ENCODE assay signal across 19 cellular contexts in the genomic region with DNA sequence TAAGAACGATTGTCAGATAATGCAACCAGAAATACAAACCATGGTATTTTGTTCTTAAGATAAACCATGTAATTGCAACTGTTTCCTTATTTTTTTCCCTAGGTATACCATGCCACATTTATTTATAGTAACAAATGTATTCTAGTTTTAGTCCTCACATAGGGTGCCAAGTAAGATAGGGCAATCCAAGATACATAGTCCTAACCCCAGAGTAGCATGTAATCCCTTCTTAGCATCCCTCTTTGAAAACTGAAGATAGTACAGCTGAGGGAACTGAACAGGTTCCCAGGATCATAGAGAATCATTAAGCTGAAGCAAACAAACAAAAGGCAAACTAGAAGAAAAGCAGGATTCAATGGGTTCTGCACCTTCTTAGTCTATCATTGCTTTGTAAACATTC. TPM values are rescaled to one million over a fixed set of nuclear protein-coding genes. Genes with fewer than 3 reads are reported as not detected.
A peak's percentile ranks its signal among the peaks of the same experiment; 100 is the strongest.
DNase-seq lines count a peak whose midpoint lies in the region; ATAC-seq and TF ChIP-seq lines count a peak whose summit lies in the region.
"Had no signal": no experiment of that assay in that cellular context is flagged by ENCODE, and none has a peak within 500 bp of the region (broad histone marks: within the 10 kb centered on the region; RNA-seq: fewer than 3 reads in every experiment).

No MANE protein-coding gene starts in this region.

- peaks cover 14% of the 10 kb centered on the region for H3K36me3 Mint-ChIP-seq in activated naive CD4-positive, alpha-beta T cell treated with anti-CD3 and anti-CD28 coated beads, Interleukin-2, amount 50 U/mL, for 24 hours
- peaks cover 0 to 27% of the 10 kb centered on the region in 2 donors for H3K36me3 Mint-ChIP-seq in activated naive CD4-positive, alpha-beta T cell treated with anti-CD3 and anti-CD28 coated beads, Interleukin-2, amount 50 U/mL, for 72 hours
- peaks cover 45 to 85% of the 10 kb centered on the region in 2 donors for H3K36me3 Mint-ChIP-seq in CD4-positive, alpha-beta memory T cell
- H3K36me3 Mint-ChIP-seq in activated naive CD8-positive, alpha-beta T cell treated with anti-CD3 and anti-CD28 coated beads, Interleukin-2, amount 50 U/mL, for 24 hours (ENCODE audit: low read depth) = peaks cover 62% of the 10 kb centered on the region
- peaks cover 18 to 31% of the 10 kb centered on the region in 2 donors for H3K36me3 Mint-ChIP-seq in stimulated activated naive B cell treated with anti-CD40 and anti-IgM and Interleukin-4, amounts not matched to agents 10 μg/mL and 1 μg/mL and 100 μg/mL, for 72 hours

- no peak for TF ChIP-seq EP300 in upper lobe of left lung (IDR thresholded peaks at IDR 0.05)

- no peak for TF ChIP-seq CTCF in upper lobe of left lung (IDR thresholded peaks at IDR 0.05)

- no peak overlapping the region for H3K4me3 Mint-ChIP-seq in activated naive CD4-positive, alpha-beta T cell treated with anti-CD3 and anti-CD28 coated beads, Interleukin-2, amount 50 U/mL, for 24 hours
- H3K4me3 Mint-ChIP-seq in CD4-positive, alpha-beta memory T cell = no peak overlapping the region
- H3K4me3 Mint-ChIP-seq in activated naive CD8-positive, alpha-beta T cell treated with anti-CD3 and anti-CD28 coated beads, Interleukin-2, amount 50 U/mL, for 24 hours = no peak overlapping the region
- H3K4me3 Mint-ChIP-seq in stimulated activated naive B cell treated with anti-CD40 and anti-IgM and Interleukin-4, amounts not matched to agents 10 μg/mL and 1 μg/mL and 100 μg/mL, for 72 hours = no peak overlapping the region

- peaks cover 84% of the 10 kb centered on the region for H3K36me3 ChIP-seq in CD4-positive, alpha-beta memory T cell (ENCODE audit: insufficient read depth, low read length)
- H3K36me3 ChIP-seq in upper lobe of left lung = peaks cover 15 to 94% (median 47%) of the 10 kb centered on the region in 4 donors

- TF ChIP-seq POLR2A in upper lobe of left lung (IDR thresholded peaks at IDR 0.05) = no peak

- 57 to 69% methylated on average over 1 of the region's 1 CpG for WGBS in upper lobe of left lung, 2 donors

- H3K4me1 ChIP-seq in CD4-positive, alpha-beta memory T cell (ENCODE audit: insufficient read depth, low read length) = peaks cover 24% of the 10 kb centered on the region
- peaks cover 0 to 6% (median 0%) of the 10 kb centered on the region in 4 donors for H3K4me1 ChIP-seq in upper lobe of left lung
- H3K4me1 ChIP-seq: Caco-2, HAP-1 had no signal

- POLR2A ChIA-PET in CD4-positive, alpha-beta memory T cell (lab: Charles Lee; ENCODE audit: partially characterized antibody) = no interaction called here

- ATAC-seq in activated naive CD4-positive, alpha-beta T cell treated with anti-CD3 and anti-CD28 coated beads, Interleukin-2, amount 50 U/mL, for 72 hours = no peak
- no peak for ATAC-seq in activated naive CD8-positive, alpha-beta T cell treated with anti-CD3 and anti-CD28 coated beads, Interleukin-2, amount 50 U/mL, for 24 hours
- no peak for ATAC-seq in stimulated activated naive B cell treated with anti-CD40 and anti-IgM and Interleukin-4, amounts not matched to agents 10 μg/mL and 1 μg/mL and 100 μg/mL, for 72 hours (replicated peaks)
- no peak for ATAC-seq in upper lobe of left lung (ENCODE audit: low FRiP score in 2 of 2)

- H3K9me3 ChIP-seq in CD4-positive, alpha-beta memory T cell (ENCODE audit: control insufficient read depth in 1 of 2, low read length in 2 of 2) = no peaks in the 10 kb centered on the region
- H3K9me3 ChIP-seq in upper lobe of left lung = no peaks in the 10 kb centered on the region
- H3K9me3 ChIP-seq: Caco-2, HAP-1 had no signal

- no peak overlapping the region for H3K27ac ChIP-seq in CD4-positive, alpha-beta memory T cell (ENCODE audit: low read depth, low read length)
- peak overlapping the region in 1 of 4 donors; percentile 9 for H3K27ac ChIP-seq in upper lobe of left lung

- H3K27ac Mint-ChIP-seq in activated naive CD4-positive, alpha-beta T cell treated with anti-CD3 and anti-CD28 coated beads, Interleukin-2, amount 50 U/mL, for 24 hours = peak overlapping the region; percentile 12
- H3K27ac Mint-ChIP-seq in activated naive CD4-positive, alpha-beta T cell treated with anti-CD3 and anti-CD28 coated beads, Interleukin-2, amount 50 U/mL, for 72 hours = no peak overlapping the region
- peak overlapping the region; percentile 29 to 83 (median 69) for H3K27ac Mint-ChIP-seq in CD4-positive, alpha-beta memory T cell
- H3K27ac Mint-ChIP-seq in activated naive CD8-positive, alpha-beta T cell treated with anti-CD3 and anti-CD28 coated beads, Interleukin-2, amount 50 U/mL, for 24 hours = peak overlapping the region; percentile 48
- peak overlapping the region; percentile 20 for H3K27ac Mint-ChIP-seq in stimulated activated naive B cell treated with anti-CD40 and anti-IgM and Interleukin-4, amounts not matched to agents 10 μg/mL and 1 μg/mL and 100 μg/mL, for 72 hours

- CTCF ChIA-PET in CD4-positive, alpha-beta memory T cell (lab: Charles Lee; ENCODE audit: partially characterized antibody) = interaction anchor here (3.4 kb wide), 1 partner anchor 20 kb away, joined by 20 read pairs; no protein-coding TSS in a partner anchor

- H3K27me3 Mint-ChIP-seq in activated naive CD4-positive, alpha-beta T cell treated with anti-CD3 and anti-CD28 coated beads, Interleukin-2, amount 50 U/mL, for 24 hours = no peaks in the 10 kb centered on the region
- H3K27me3 Mint-ChIP-seq in CD4-positive, alpha-beta memory T cell = no peaks in the 10 kb centered on the region
- H3K27me3 Mint-ChIP-seq in activated naive CD8-positive, alpha-beta T cell treated with anti-CD3 and anti-CD28 coated beads, Interleukin-2, amount 50 U/mL, for 24 hours = no peaks in the 10 kb centered on the region
- H3K27me3 Mint-ChIP-seq in stimulated activated naive B cell treated with anti-CD40 and anti-IgM and Interleukin-4, amounts not matched to agents 10 μg/mL and 1 μg/mL and 100 μg/mL, for 72 hours = no peaks in the 10 kb centered on the region

- H3K4me3 ChIP-seq in CD4-positive, alpha-beta memory T cell (ENCODE audit: low read length in 2 of 2) = no peak overlapping the region
- no peak overlapping the region for H3K4me3 ChIP-seq in upper lobe of left lung
- H3K4me3 ChIP-seq: HAP-1 had no signal

- peaks cover 47% of the 10 kb centered on the region for H3K4me1 Mint-ChIP-seq in activated naive CD4-positive, alpha-beta T cell treated with anti-CD3 and anti-CD28 coated beads, Interleukin-2, amount 50 U/mL, for 24 hours
- peaks cover 18 to 61% (median 32%) of the 10 kb centered on the region in 4 donors for H3K4me1 Mint-ChIP-seq in CD4-positive, alpha-beta memory T cell
- H3K4me1 Mint-ChIP-seq in activated naive CD8-positive, alpha-beta T cell treated with anti-CD3 and anti-CD28 coated beads, Interleukin-2, amount 50 U/mL, for 24 hours = peaks cover 20% of the 10 kb centered on the region
- peaks cover 0 to 4% of the 10 kb centered on the region in 2 donors for H3K4me1 Mint-ChIP-seq in stimulated activated naive B cell treated with anti-CD40 and anti-IgM and Interleukin-4, amounts not matched to agents 10 μg/mL and 1 μg/mL and 100 μg/mL, for 72 hours

- no peaks in the 10 kb centered on the region for H3K9me3 Mint-ChIP-seq in activated naive CD4-positive, alpha-beta T cell treated with anti-CD3 and anti-CD28 coated beads, Interleukin-2, amount 50 U/mL, for 24 hours
- H3K9me3 Mint-ChIP-seq in activated naive CD4-positive, alpha-beta T cell treated with anti-CD3 and anti-CD28 coated beads, Interleukin-2, amount 50 U/mL, for 72 hours = no peaks in the 10 kb centered on the region
- H3K9me3 Mint-ChIP-seq in CD4-positive, alpha-beta memory T cell = no peaks in the 10 kb centered on the region
- no peaks in the 10 kb centered on the region for H3K9me3 Mint-ChIP-seq in activated naive CD8-positive, alpha-beta T cell treated with anti-CD3 and anti-CD28 coated beads, Interleukin-2, amount 50 U/mL, for 24 hours
- no peaks in the 10 kb centered on the region for H3K9me3 Mint-ChIP-seq in stimulated activated naive B cell treated with anti-CD40 and anti-IgM and Interleukin-4, amounts not matched to agents 10 μg/mL and 1 μg/mL and 100 μg/mL, for 72 hours

- no peak for DNase-seq in activated naive CD4-positive, alpha-beta T cell treated with anti-CD3 and anti-CD28 coated beads, Interleukin-2, amount 50 U/mL, for 72 hours (ENCODE audit: low spot score in 2 of 2)
- no peak for DNase-seq in CD4-positive, alpha-beta memory T cell
- no peak for DNase-seq in activated naive CD8-positive, alpha-beta T cell treated with anti-CD3 and anti-CD28 coated beads, Interleukin-2, amount 50 U/mL, for 24 hours
- DNase-seq in stimulated activated naive B cell treated with anti-CD40 and anti-IgM and Interleukin-4, amounts not matched to agents 10 μg/mL and 1 μg/mL and 100 μg/mL, for 72 hours = no peak
- no peak for DNase-seq in upper lobe of left lung
- DNase-seq in GOT3 (lab: John Stamatoyannopoulos, UW) = no peak
- DNase-seq: C1 segment of cervical spinal cord, Caco-2, NCI-H1417 treated with DMSO at 0.1 percent for 48 hours, NCI-H187 treated with DMSO at 0.1 percent for 48 hours, NCI-H226, NCI-H524, NCI-H82, SHP77 treated with DMSO at 0.1 percent for 48 hours had no signal

- H3K27me3 ChIP-seq in CD4-positive, alpha-beta memory T cell (ENCODE audit: insufficient read depth, low read length) = no peaks in the 10 kb centered on the region
- no peaks in the 10 kb centered on the region for H3K27me3 ChIP-seq in upper lobe of left lung

- intact Hi-C loops in CD4-positive, alpha-beta memory T cell (cut with micrococcal nuclease) = no loop called here

RNA-seq across cellular contexts. Expression of a gene that starts 24.8 kb away (rescaled TPM):
- total RNA-seq in activated naive CD4-positive, alpha-beta T cell treated with anti-CD3 and anti-CD28 coated beads, Interleukin-2, amount 50 U/mL, for 72 hours = 10 to 100 TPM; 44.0 to 51.6 TPM
- 10 to 100 TPM; 44.7 to 44.8 TPM for total RNA-seq in CD4-positive, alpha-beta memory T cell
- 10 to 100 TPM; 23.2 to 25.9 TPM for polyA plus RNA-seq in CD4-positive, alpha-beta memory T cell
- total RNA-seq in upper lobe of left lung = 10 to 100 TPM in 5 of 6 donors, 1 to 10 TPM in 1; 9.2 to 35.6 (median 21.6) TPM

RNA-seq across cellular contexts. Expression of a gene that starts 28.0 kb away (rescaled TPM):
- 10 to 100 TPM; 43.3 to 51.2 TPM for total RNA-seq in activated naive CD4-positive, alpha-beta T cell treated with anti-CD3 and anti-CD28 coated beads, Interleukin-2, amount 50 U/mL, for 72 hours
- 100 to 1,000 TPM; 150 to 162 TPM for total RNA-seq in CD4-positive, alpha-beta memory T cell
- 100 to 1,000 TPM; 194 to 235 TPM for polyA plus RNA-seq in CD4-positive, alpha-beta memory T cell
- 10 to 100 TPM; 35.3 to 98.5 (median 53.0) TPM for total RNA-seq in upper lobe of left lung

RNA-seq across cellular contexts. Expression of a gene that starts 41.3 kb away (rescaled TPM):
- not detected for total RNA-seq in activated naive CD4-positive, alpha-beta T cell treated with anti-CD3 and anti-CD28 coated beads, Interleukin-2, amount 50 U/mL, for 72 hours
- total RNA-seq in CD4-positive, alpha-beta memory T cell = under 1 TPM; 0.12 to 0.33 TPM
- polyA plus RNA-seq in CD4-positive, alpha-beta memory T cell = 1 to 10 TPM in 1 of 2 donors, under 1 TPM in 1; 0.58 to 1.1 TPM
- total RNA-seq in upper lobe of left lung = 10 to 100 TPM in 1 of 6 donors, 1 to 10 TPM in 4, under 1 TPM in 1; 0.46 to 17.7 (median 3.7) TPM
- total RNA-seq: HT-29, M059J, RPMI7951 had no signal

Comparison
In these comparisons a context has a peak if more than half of its experiments do, and no peak if none do; other contexts are left out.
1. H3K27ac Mint-ChIP-seq: peak in activated naive CD4-positive, alpha-beta T cell treated with anti-CD3 and anti-CD28 coated beads, Interleukin-2, amount 50 U/mL, for 24 hours (single experiment), CD4-positive, alpha-beta memory T cell (7 of 7), activated naive CD8-positive, alpha-beta T cell treated with anti-CD3 and anti-CD28 coated beads, Interleukin-2, amount 50 U/mL, for 24 hours (single experiment) and stimulated activated naive B cell treated with anti-CD40 and anti-IgM and Interleukin-4, amounts not matched to agents 10 μg/mL and 1 μg/mL and 100 μg/mL, for 72 hours (single experiment); none in activated naive CD4-positive, alpha-beta T cell treated with anti-CD3 and anti-CD28 coated beads, Interleukin-2, amount 50 U/mL, for 72 hours (0 of 2).